Comparison of ENCODE assay signal across 23 cellular contexts in genomic region chr5:97011567-97011966, GRCh38.
DNase-seq lines count a peak whose midpoint lies in the region; ATAC-seq, FAIRE-seq and TF ChIP-seq lines count a peak whose summit lies in the region.
"Had no signal": no experiment of that assay in that cellular context is flagged by ENCODE, and none has a peak within 500 bp of the region (broad histone marks: within the 10 kb centered on the region; RNA-seq: fewer than 3 reads in every experiment).

No MANE protein-coding gene starts in this region.

- peaks cover 22% of the 10 kb centered on the region for H3K36me3 Mint-ChIP-seq in activated naive CD8-positive, alpha-beta T cell
- peaks cover 25% of the 10 kb centered on the region for H3K36me3 Mint-ChIP-seq in activated naive CD8-positive, alpha-beta T cell treated with anti-CD3 and anti-CD28 coated beads, Interleukin-2, amount 50 U/mL, for 24 hours (ENCODE audit: low read depth)

- H3K27me3 ChIP-seq in neutrophil (no peaks in the 10 kb centered on the region), spleen (replicated peaks in 1 of 7) (no peaks in the 10 kb centered on the region)
- H3K27me3 ChIP-seq: BE2C; BLaER1 treated with 17β-estradiol and CSF1 and Interleukin-3, amounts not matched to agents 10 nM and 100 nM had no signal

- TF ChIP-seq POLR2A in A549 (IDR thresholded peaks at IDR 0.05; ENCODE audit: low read length): no peak
- no peak for TF ChIP-seq POLR2A in GM12892 (IDR thresholded peaks at IDR 0.05; ENCODE audit: low read depth, low read length)
- TF ChIP-seq POLR2A in spleen (IDR thresholded peaks at IDR 0.05): no peak

- H3K4me1 ChIP-seq in A549 (no peaks in the 10 kb centered on the region), neutrophil (ENCODE audit: control insufficient read depth in 1 of 2, insufficient read depth in 1 of 2, low read depth in 1 of 2, low read length in 1 of 2) (peaks cover 21 to 22% of the 10 kb centered on the region in 2 experiments), spleen (peaks cover 4 to 26% (median 16%) of the 10 kb centered on the region in 6 donors), OCI-LY7 (ENCODE audit: insufficient read depth, low read length, poor library complexity, severe bottlenecking) (peaks cover 37% of the 10 kb centered on the region)

- no peak for DNase-seq in activated naive CD8-positive, alpha-beta T cell treated with anti-CD3 and anti-CD28 coated beads, Interleukin-2, amount 50 U/mL, for 24 hours
- DNase-seq in A549 (ENCODE audit: low read depth in 1 of 2, low spot score in 1 of 2): no peak
- no peak for DNase-seq in GM12892 (ENCODE audit: insufficient read length)
- no peak for DNase-seq in spleen
- no peak for DNase-seq in occipital lobe (lab: John Stamatoyannopoulos, UW)
- no peak for DNase-seq in OCI-LY7 (ENCODE audit: low spot score)
- DNase-seq: ACHN; AML-193; BE2C; Calu3; CD4-positive, alpha-beta memory T cell; COR-L47; DMS53; DMS79 treated with DMSO at 0.1 percent for 48 hours; GM23248; H7; HCEC 1CT had no signal

- no peak overlapping the region for H3K4me3 Mint-ChIP-seq in activated naive CD8-positive, alpha-beta T cell
- H3K4me3 Mint-ChIP-seq in activated naive CD8-positive, alpha-beta T cell treated with anti-CD3 and anti-CD28 coated beads, Interleukin-2, amount 50 U/mL, for 24 hours: no peak overlapping the region
- H3K4me3 Mint-ChIP-seq: CD14-positive monocyte; CD4-positive, alpha-beta memory T cell had no signal

- H3K9me2 ChIP-seq in OCI-LY7 (ENCODE audit: insufficient read depth, low read length): no peaks in the 10 kb centered on the region

- no peak overlapping the region for H2AFZ ChIP-seq in OCI-LY7 (ENCODE audit: low read length)
- H2AFZ ChIP-seq: GM23248 had no signal

- TF ChIP-seq RAD21 in A549 (conservative IDR thresholded peaks at IDR 0.05 in 1 of 2, IDR thresholded peaks at IDR 0.05 in 1 of 2): no peak

- no TSS peak for BruUV-seq in OCI-LY7 (replicated peaks; lab: Mats Ljungman, UMichigan)

- FAIRE-seq in A549 (lab: Jason Lieb, UNC) (no peak), GM12892 (lab: Jason Lieb, UNC) (peak; percentile 33)
- FAIRE-seq: H1 had no signal

- no peaks in the 10 kb centered on the region for H3K27me3 Mint-ChIP-seq in activated naive CD8-positive, alpha-beta T cell
- no peaks in the 10 kb centered on the region for H3K27me3 Mint-ChIP-seq in activated naive CD8-positive, alpha-beta T cell treated with anti-CD3 and anti-CD28 coated beads, Interleukin-2, amount 50 U/mL, for 24 hours
- H3K27me3 Mint-ChIP-seq: CD4-positive, alpha-beta memory T cell had no signal

- peaks cover 9% of the 10 kb centered on the region; the same call in 1 of the 2 replicates for H3K79me2 ChIP-seq in OCI-LY7 (ENCODE audit: insufficient read depth, low read depth, low read length)

- H3K9me3 ChIP-seq in A549 (no peaks in the 10 kb centered on the region), neutrophil (no peaks in the 10 kb centered on the region), spleen (no peaks in the 10 kb centered on the region), OCI-LY7 (ENCODE audit: low read length) (no peaks in the 10 kb centered on the region)
- H3K9me3 ChIP-seq: BE2C; BLaER1 treated with 17β-estradiol and CSF1 and Interleukin-3, amounts not matched to agents 10 nM and 100 nM had no signal

- no peak overlapping the region for H3K4me2 ChIP-seq in A549
- no peak overlapping the region for H3K4me2 ChIP-seq in OCI-LY7 (ENCODE audit: low read length)

- no peaks in the 10 kb centered on the region for H3K9me3 Mint-ChIP-seq in activated naive CD8-positive, alpha-beta T cell (ENCODE audit: low read depth)
- H3K9me3 Mint-ChIP-seq in activated naive CD8-positive, alpha-beta T cell treated with anti-CD3 and anti-CD28 coated beads, Interleukin-2, amount 50 U/mL, for 24 hours: no peaks in the 10 kb centered on the region
- H3K9me3 Mint-ChIP-seq: CD4-positive, alpha-beta memory T cell had no signal

- H3K27ac Mint-ChIP-seq in activated naive CD8-positive, alpha-beta T cell: peak overlapping the region; percentile 34
- no peak overlapping the region for H3K27ac Mint-ChIP-seq in activated naive CD8-positive, alpha-beta T cell treated with anti-CD3 and anti-CD28 coated beads, Interleukin-2, amount 50 U/mL, for 24 hours

- H3K4me3 ChIP-seq in A549 (no peak overlapping the region), neutrophil (ENCODE audit: low read depth in 1 of 2, low read length in 1 of 2) (no peak overlapping the region), spleen (no peak overlapping the region), OCI-LY7 (ENCODE audit: low read depth, low read length, poor library complexity, severe bottlenecking) (no peak overlapping the region)
- H3K4me3 ChIP-seq: BLaER1 treated with 17β-estradiol and CSF1 and Interleukin-3, amounts not matched to agents 10 nM and 100 nM; GM23248 had no signal

- H3K27ac ChIP-seq in A549 (no peak overlapping the region), neutrophil (peak overlapping the region; percentile 67), spleen (no peak overlapping the region), OCI-LY7 (ENCODE audit: low read depth, low read length, poor library complexity, severe bottlenecking) (no peak overlapping the region)
- H3K27ac ChIP-seq: 22Rv1, GM23248 had no signal

- CTCF ChIA-PET in A549 (lab: Yijun Ruan, JAX): interaction anchor here (1.3 kb wide), 2 partner anchors 14 to 260 kb away, joined by 4 to 6 read pairs; no protein-coding TSS in a partner anchor
- CTCF ChIA-PET in OCI-LY7 (lab: Charles Lee; ENCODE audit: unreplicated experiment): no interaction called here

- peaks cover 27% of the 10 kb centered on the region for H3K4me1 Mint-ChIP-seq in activated naive CD8-positive, alpha-beta T cell (ENCODE audit: low read depth)
- peaks cover 16% of the 10 kb centered on the region for H3K4me1 Mint-ChIP-seq in activated naive CD8-positive, alpha-beta T cell treated with anti-CD3 and anti-CD28 coated beads, Interleukin-2, amount 50 U/mL, for 24 hours

- no peak for ATAC-seq in activated naive CD8-positive, alpha-beta T cell treated with anti-CD3 and anti-CD28 coated beads, Interleukin-2, amount 50 U/mL, for 24 hours
- no peak for ATAC-seq in A549

- POLR2A ChIA-PET in A549 (lab: Yijun Ruan, JAX) (no interaction called here), OCI-LY7 (lab: Charles Lee) (interaction anchor here (1.0 to 1.8 kb wide), 8 partner anchors 9 to 131 kb away, joined by 3 to 5 read pairs (median 3); partner anchors contain the start of gene LIX1)

- no peak for TF ChIP-seq EP300 in A549 (IDR thresholded peaks at IDR 0.05)

- H4K20me1 ChIP-seq in OCI-LY7 (ENCODE audit: insufficient read depth, low read length): no peaks in the 10 kb centered on the region
- H4K20me1 ChIP-seq: BLaER1 treated with 17β-estradiol and CSF1 and Interleukin-3, amounts not matched to agents 10 nM and 100 nM had no signal

- peaks cover 46% of the 10 kb centered on the region for H3K36me3 ChIP-seq in neutrophil
- H3K36me3 ChIP-seq in spleen: peaks cover 2 to 71% (median 29%) of the 10 kb centered on the region in 6 donors
- H3K36me3 ChIP-seq in OCI-LY7 (ENCODE audit: insufficient read depth, low read length): peaks cover 82% of the 10 kb centered on the region

- no peak for TF ChIP-seq CTCF in A549 (IDR thresholded peaks at IDR 0.05)
- TF ChIP-seq CTCF in neutrophil (IDR thresholded peaks at IDR 0.05): no peak
- no peak for TF ChIP-seq CTCF in spleen (IDR thresholded peaks at IDR 0.05 in 8 of 11, conservative IDR thresholded peaks at IDR 0.05 in 3 of 11)
- TF ChIP-seq CTCF in OCI-LY7 (conservative IDR thresholded peaks at IDR 0.05; ENCODE audit: low read length): no peak

- 89% methylated on average over 2 of the region's 2 CpGs for WGBS in A549 (ENCODE audit: missing lambda C conversion rate)
- 89 to 98% (median 95%) methylated on average over 2 of the region's 2 CpGs for WGBS in spleen, 5 donors

- intact Hi-C loops in spleen (cut with DNase I; ENCODE audit: low total_unique reads): no loop called here
- intact Hi-C loops in OCI-LY7 (cut with micrococcal nuclease; ENCODE audit: unreplicated experiment): loop anchor here (10.0 kb wide), 1 partner anchor 397 kb away; no protein-coding TSS in a partner anchor

TF ChIP-seq in A549, 52 proteins besides CTCF, POLR2A, EP300 and RAD21:
- TF ChIP-seq NPAS2 (CRISPR knock-in tag; IDR thresholded peaks at IDR 0.05; ENCODE audit: borderline replicate concordance) (no peak), MAFK (IDR thresholded peaks at IDR 0.05; ENCODE audit: partially characterized antibody) (peak; percentile 60), ELK1 (IDR thresholded peaks at IDR 0.05; ENCODE audit: low read depth, low read length) (no peak), HOXB5 (CRISPR knock-in tag; IDR thresholded peaks at IDR 0.05) (no peak)
